In the genomic region with DNA sequence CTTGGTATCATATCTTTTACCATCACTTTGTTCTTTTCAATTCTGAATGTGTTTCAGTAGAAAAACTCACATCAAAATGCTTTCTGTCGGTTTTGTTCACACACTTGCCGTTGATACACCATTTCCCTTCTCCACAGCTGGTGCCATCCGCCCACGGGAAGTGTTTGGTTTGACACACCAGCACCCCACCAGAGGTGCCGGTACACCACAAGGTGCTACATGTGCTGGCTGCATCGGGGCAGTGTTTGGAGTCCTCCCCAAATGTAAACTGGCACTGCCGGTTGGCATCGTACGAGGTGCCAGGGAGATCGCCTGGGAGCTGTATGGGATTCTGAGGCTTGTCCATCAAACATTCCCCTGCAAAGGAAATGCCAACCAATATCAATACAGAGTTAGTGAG, we compare ENCODE assay signal across 15 cellular contexts. TPM values are rescaled to one million over a fixed set of nuclear protein-coding genes. Genes with fewer than 3 reads are reported as not detected.
DNase-seq lines count a peak whose midpoint lies in the region; ATAC-seq, FAIRE-seq and TF ChIP-seq lines count a peak whose summit lies in the region.
"Had no signal": no experiment of that assay in that cellular context is flagged by ENCODE, and none has a peak within 500 bp of the region (broad histone marks: within the 10 kb centered on the region; RNA-seq: fewer than 3 reads in every experiment).

No MANE protein-coding gene starts in this region.

- peaks cover 33 to 62% (median 59%) of the 10 kb centered on the region in 5 donors for H3K36me3 ChIP-seq in subcutaneous abdominal adipose tissue (ENCODE audit: control insufficient read depth in 5 of 5, insufficient read depth in 5 of 5, low read length in 5 of 5)

- peaks cover 6% of the 10 kb centered on the region for H3K4me1 ChIP-seq in right cardiac atrium (ENCODE audit: control insufficient read depth, insufficient read depth, low read length)
- H3K4me1 ChIP-seq in subcutaneous abdominal adipose tissue (ENCODE audit: control insufficient read depth in 5 of 5, insufficient read depth in 5 of 5, low read length in 5 of 5), result peaks cover 6 to 54% (median 43%) of the 10 kb centered on the region in 5 donors

- H3K27ac Mint-ChIP-seq in activated CD4-positive, alpha-beta T cell treated with anti-CD3 and anti-CD28 coated beads, Interleukin-2, amount 10 ng/mL, durations not matched to agents 24 days and 14 days, result peak overlapping the region; percentile 43
- peak overlapping the region; percentile 36 for H3K27ac Mint-ChIP-seq in activated T-helper 1 cell treated with anti-CD3 and anti-CD28 coated beads, Interleukin-12 subunit alpha, Interleukin-12 subunit beta, Interleukin-2, Interleukin-4 antibody, amounts not matched to agents 30 ng/mL and 10 ng/mL and 1 ng/mL, durations not matched to agents 14 hours and 24 hours and 36 hours
- H3K27ac Mint-ChIP-seq: progenitor cell of endocrine pancreas had no signal

- no peak for FAIRE-seq in GM12892 (lab: Jason Lieb, UNC)
- FAIRE-seq: A204.1 had no signal

- TF ChIP-seq POLR2A in GM18505 (IDR thresholded peaks at IDR 0.05; ENCODE audit: borderline replicate concordance, extremely low read depth, insufficient read depth, insufficient read length), result no peak
- TF ChIP-seq POLR2A in GM12892 (IDR thresholded peaks at IDR 0.05; ENCODE audit: low read depth, low read length), result no peak

- peaks cover 24% of the 10 kb centered on the region for H3K4me1 Mint-ChIP-seq in activated CD4-positive, alpha-beta T cell treated with anti-CD3 and anti-CD28 coated beads, Interleukin-2, amount 10 ng/mL, durations not matched to agents 24 days and 14 days
- peaks cover 42% of the 10 kb centered on the region for H3K4me1 Mint-ChIP-seq in activated T-helper 1 cell treated with anti-CD3 and anti-CD28 coated beads, Interleukin-12 subunit alpha, Interleukin-12 subunit beta, Interleukin-2, Interleukin-4 antibody, amounts not matched to agents 30 ng/mL and 10 ng/mL and 1 ng/mL, durations not matched to agents 14 hours and 24 hours and 36 hours (ENCODE audit: low read depth)

- H3K4me3 Mint-ChIP-seq in activated CD4-positive, alpha-beta T cell treated with anti-CD3 and anti-CD28 coated beads, Interleukin-2, amount 10 ng/mL, durations not matched to agents 24 days and 14 days, result peak overlapping the region; percentile 54
- peak overlapping the region; percentile 47 for H3K4me3 Mint-ChIP-seq in activated T-helper 1 cell treated with anti-CD3 and anti-CD28 coated beads, Interleukin-12 subunit alpha, Interleukin-12 subunit beta, Interleukin-2, Interleukin-4 antibody, amounts not matched to agents 30 ng/mL and 10 ng/mL and 1 ng/mL, durations not matched to agents 14 hours and 24 hours and 36 hours

- peak; percentile 68 for DNase-seq in activated CD4-positive, alpha-beta T cell treated with anti-CD3 and anti-CD28 coated beads, Interleukin-2, amount 10 ng/mL, durations not matched to agents 24 days and 14 days
- DNase-seq in activated CD4-positive, alpha-beta T cell treated with anti-CD3 and anti-CD28 coated beads, Interleukin-2, amount 50 U/mL, for 1 hour, result no peak
- DNase-seq in activated T-helper 1 cell treated with anti-CD3 and anti-CD28 coated beads, Interleukin-12 subunit alpha, Interleukin-12 subunit beta, Interleukin-2, Interleukin-4 antibody, amounts not matched to agents 30 ng/mL and 10 ng/mL and 1 ng/mL, durations not matched to agents 14 hours and 24 hours and 36 hours (ENCODE audit: low spot score), result no peak
- peak; percentile 31 to 63 (median 51) for DNase-seq in right cardiac atrium
- DNase-seq in midbrain (lab: John Stamatoyannopoulos, UW), result no peak
- DNase-seq in GM12892 (ENCODE audit: insufficient read length), result no peak
- DNase-seq: cerebellar nuclear complex, DMS79 treated with DMSO at 0.1 percent for 48 hours had no signal

- peaks cover 31% of the 10 kb centered on the region for H3K27me3 Mint-ChIP-seq in activated CD4-positive, alpha-beta T cell treated with anti-CD3 and anti-CD28 coated beads, Interleukin-2, amount 10 ng/mL, durations not matched to agents 24 days and 14 days
- peaks cover 31% of the 10 kb centered on the region for H3K27me3 Mint-ChIP-seq in activated T-helper 1 cell treated with anti-CD3 and anti-CD28 coated beads, Interleukin-12 subunit alpha, Interleukin-12 subunit beta, Interleukin-2, Interleukin-4 antibody, amounts not matched to agents 30 ng/mL and 10 ng/mL and 1 ng/mL, durations not matched to agents 14 hours and 24 hours and 36 hours (ENCODE audit: insufficient read depth)
- H3K27me3 Mint-ChIP-seq: progenitor cell of endocrine pancreas had no signal

- H3K36me3 Mint-ChIP-seq in activated CD4-positive, alpha-beta T cell treated with anti-CD3 and anti-CD28 coated beads, Interleukin-2, amount 10 ng/mL, durations not matched to agents 24 days and 14 days (ENCODE audit: low read depth), result peaks cover 14% of the 10 kb centered on the region
- H3K36me3 Mint-ChIP-seq in activated T-helper 1 cell treated with anti-CD3 and anti-CD28 coated beads, Interleukin-12 subunit alpha, Interleukin-12 subunit beta, Interleukin-2, Interleukin-4 antibody, amounts not matched to agents 30 ng/mL and 10 ng/mL and 1 ng/mL, durations not matched to agents 14 hours and 24 hours and 36 hours (ENCODE audit: low read depth), result peaks cover 20% of the 10 kb centered on the region
- H3K36me3 Mint-ChIP-seq: T-cell had no signal

- WGBS in right cardiac atrium, result 64% methylated on average over 10 of the region's 10 CpGs

- peaks cover 3% of the 10 kb centered on the region for H3K9me3 Mint-ChIP-seq in activated CD4-positive, alpha-beta T cell treated with anti-CD3 and anti-CD28 coated beads, Interleukin-2, amount 10 ng/mL, durations not matched to agents 24 days and 14 days
- H3K9me3 Mint-ChIP-seq in activated T-helper 1 cell treated with anti-CD3 and anti-CD28 coated beads, Interleukin-12 subunit alpha, Interleukin-12 subunit beta, Interleukin-2, Interleukin-4 antibody, amounts not matched to agents 30 ng/mL and 10 ng/mL and 1 ng/mL, durations not matched to agents 14 hours and 24 hours and 36 hours, result no peaks in the 10 kb centered on the region

- H3K27ac ChIP-seq in right cardiac atrium (ENCODE audit: low read length) (peak overlapping the region; percentile 34), subcutaneous abdominal adipose tissue (ENCODE audit: low read depth, low read length) (peak overlapping the region; percentile 22)
- H3K27ac ChIP-seq: foreskin keratinocyte had no signal

- intact Hi-C loops in activated CD4-positive, alpha-beta T cell treated with anti-CD3 and anti-CD28 coated beads, Interleukin-2, amount 10 ng/mL, durations not matched to agents 24 days and 14 days (cut with micrococcal nuclease), result no loop called here
- intact Hi-C loops in activated T-helper 1 cell treated with anti-CD3 and anti-CD28 coated beads, Interleukin-12 subunit alpha, Interleukin-12 subunit beta, Interleukin-2, Interleukin-4 antibody, amounts not matched to agents 30 ng/mL and 10 ng/mL and 1 ng/mL, durations not matched to agents 14 hours and 24 hours and 36 hours (cut with micrococcal nuclease), result loop anchor here (5.0 kb wide), 1 partner anchor 73 kb away; no protein-coding TSS in a partner anchor
- intact Hi-C loops in right cardiac atrium (cut with DNase I), result loop anchor here in 1 of 4 donors (5.0 to 10.0 kb wide), 4 partner anchors 68 to 1495 kb away; no protein-coding TSS in a partner anchor

- ATAC-seq in right cardiac atrium (no peak), GM18505 (IDR thresholded peaks at IDR 0.05; ENCODE audit: unreplicated experiment) (no peak)

- peak overlapping the region in 2 of 5 donors; percentile 12 to 52 for H3K9ac ChIP-seq in subcutaneous abdominal adipose tissue (ENCODE audit: low read length in 5 of 5)

- H3K9me3 ChIP-seq in right cardiac atrium (ENCODE audit: control insufficient read depth, low read length), result no peaks in the 10 kb centered on the region
- no peaks in the 10 kb centered on the region for H3K9me3 ChIP-seq in subcutaneous abdominal adipose tissue (ENCODE audit: control insufficient read depth in 5 of 5, low read length in 5 of 5)

- H3K4me3 ChIP-seq in right cardiac atrium (ENCODE audit: low read length), result no peak overlapping the region
- no peak overlapping the region for H3K4me3 ChIP-seq in subcutaneous abdominal adipose tissue (ENCODE audit: low read depth in 1 of 5, low read length in 5 of 5)

- no peaks in the 10 kb centered on the region for H3K27me3 ChIP-seq in right cardiac atrium (ENCODE audit: control insufficient read depth, insufficient read depth)
- no peaks in the 10 kb centered on the region for H3K27me3 ChIP-seq in subcutaneous abdominal adipose tissue (ENCODE audit: control insufficient read depth in 5 of 5, insufficient read depth in 4 of 5, low read length in 5 of 5)
- H3K27me3 ChIP-seq: foreskin keratinocyte had no signal

RNA-seq across cellular contexts. Expression of a gene that starts 5.0 kb away (rescaled TPM):
- total RNA-seq in activated CD4-positive, alpha-beta T cell treated with anti-CD3 and anti-CD28 coated beads, Interleukin-2, amount 10 ng/mL, durations not matched to agents 24 days and 14 days, result 0.95 and 1.7 TPM in 2 replicates
- 1.7 and 1.8 TPM in 2 replicates for total RNA-seq in activated T-helper 1 cell treated with anti-CD3 and anti-CD28 coated beads, Interleukin-12 subunit alpha, Interleukin-12 subunit beta, Interleukin-2, Interleukin-4 antibody, amounts not matched to agents 30 ng/mL and 10 ng/mL and 1 ng/mL, durations not matched to agents 14 hours and 24 hours and 36 hours
- 100 to 1,000 TPM in 1 of 4 donors, 10 to 100 TPM in 3; 52.3 to 142 (median 73.8) TPM for total RNA-seq in right cardiac atrium
- polyA plus RNA-seq in right cardiac atrium, result 88.4 TPM
- polyA plus RNA-seq in GM12892 (2012; ENCODE audit: missing spikeins), result not detected
- total RNA-seq: HT1080 had no signal

Comparison
In these comparisons a context has a peak if more than half of its experiments do, and no peak if none do; other contexts are left out.
1. DNase-seq: peak in activated CD4-positive, alpha-beta T cell treated with anti-CD3 and anti-CD28 coated beads, Interleukin-2, amount 10 ng/mL, durations not matched to agents 24 days and 14 days (single experiment) and right cardiac atrium (3 of 3); none in activated CD4-positive, alpha-beta T cell treated with anti-CD3 and anti-CD28 coated beads, Interleukin-2, amount 50 U/mL, for 1 hour (single experiment), activated T-helper 1 cell treated with anti-CD3 and anti-CD28 coated beads, Interleukin-12 subunit alpha, Interleukin-12 subunit beta, Interleukin-2, Interleukin-4 antibody, amounts not matched to agents 30 ng/mL and 10 ng/mL and 1 ng/mL, durations not matched to agents 14 hours and 24 hours and 36 hours (single experiment), midbrain (single experiment) and GM12892 (single experiment).
2. RNA of a gene that starts 5.0 kb away (total RNA-seq): 52.3 to 142 TPM in right cardiac atrium; 0.95 to 1.7 TPM in activated CD4-positive, alpha-beta T cell treated with anti-CD3 and anti-CD28 coated beads, Interleukin-2, amount 10 ng/mL, durations not matched to agents 24 days and 14 days and 1.7 to 1.8 TPM in activated T-helper 1 cell treated with anti-CD3 and anti-CD28 coated beads, Interleukin-12 subunit alpha, Interleukin-12 subunit beta, Interleukin-2, Interleukin-4 antibody, amounts not matched to agents 30 ng/mL and 10 ng/mL and 1 ng/mL, durations not matched to agents 14 hours and 24 hours and 36 hours; every median in the first group is over 10 times any median in the second.